ENCODE assay signal across 22 cellular contexts in genomic region chr15:61421470-61421869, GRCh38.
"Had no signal": no experiment of that assay in that cellular context is flagged by ENCODE, and none has a peak within 500 bp of the region (broad histone marks: within the 10 kb centered on the region; RNA-seq: fewer than 3 reads in every experiment).

No MANE protein-coding gene starts in this region.

- ATAC-seq: gastrocnemius medialis; heart right ventricle; naive thymus-derived CD4-positive, alpha-beta T cell; psoas muscle; sciatic nerve; stimulated activated memory B cell treated with anti-CD40 and anti-IgM and Interleukin-4, amounts not matched to agents 10 μg/mL and 1 μg/mL and 100 μg/mL, for 72 hours had no signal

- DNase-seq: colonic mucosa; dermis blood vessel endothelial cell; erythroblast; gastrocnemius medialis; heart right ventricle; islet precursor cell; left ventricle myocardium inferior; mesendoderm; naive thymus-derived CD4-positive, alpha-beta T cell; nephron progenitor cell; psoas muscle; retina; spleen; stimulated activated CD4-positive, alpha-beta T cell treated with anti-CD3 and anti-CD28 coated beads, Interleukin-15, amount 100 ng/mL, for 24 hours; stimulated activated CD4-positive, alpha-beta T cell treated with anti-CD3 and anti-CD28 coated beads, Interleukin-1b, Interleukin-23, amount 100 ng/mL, for 48 hours; stimulated activated CD4-positive, alpha-beta T cell treated with anti-CD3 and anti-CD28 coated beads, Interleukin-4, amount 100 ng/mL, for 24 hours; tibial artery; upper lobe of left lung had no signal

- H3K9me3 ChIP-seq: colonic mucosa, gastrocnemius medialis, heart right ventricle, left ventricle myocardium inferior, psoas muscle, spleen, tibial artery, upper lobe of left lung, vagina had no signal

- H3K27me3 ChIP-seq: colonic mucosa, gastrocnemius medialis, tibial artery, upper lobe of left lung, vagina had no signal

- H3K4me1 ChIP-seq: colonic mucosa, gastrocnemius medialis, heart right ventricle, left ventricle myocardium inferior, psoas muscle, spleen, tibial artery, upper lobe of left lung, vagina had no signal

- H3K27ac ChIP-seq: colonic mucosa, gastrocnemius medialis, heart right ventricle, left ventricle myocardium inferior, psoas muscle, spleen, tibial artery, upper lobe of left lung, vagina had no signal

- H3K4me3 ChIP-seq: colonic mucosa, gastrocnemius medialis, heart right ventricle, left ventricle myocardium inferior, lung, psoas muscle, spleen, tibial artery, upper lobe of left lung, vagina had no signal

- H3K36me3 ChIP-seq: colonic mucosa, gastrocnemius medialis, heart right ventricle, left ventricle myocardium inferior, spleen, tibial artery, upper lobe of left lung, vagina had no signal
